16 cellular contexts compared by ENCODE assay signal in genomic region chr17:63443053-63443452, GRCh38. TPM values are rescaled to one million over a fixed set of nuclear protein-coding genes. Genes with fewer than 3 reads are reported as not detected.
A peak's percentile ranks its signal among the peaks of the same experiment; 100 is the strongest.
DNase-seq lines count a peak whose midpoint lies in the region; ATAC-seq, FAIRE-seq and TF ChIP-seq lines count a peak whose summit lies in the region.
"Had no signal": no experiment of that assay in that cellular context is flagged by ENCODE, and none has a peak within 500 bp of the region (broad histone marks: within the 10 kb centered on the region; RNA-seq: fewer than 3 reads in every experiment).

No MANE protein-coding gene starts in this region.

- DNase-seq in NCI-H82 (lab: John Stamatoyannopoulos, UW) (peak; percentile 56), NCI-H82 treated with DMSO at 0.1 percent for 48 hours (lab: John Stamatoyannopoulos, UW; ENCODE audit: unreplicated experiment) (no peak), HTR-8/SVneo (ENCODE audit: insufficient read length, low spot score) (no peak), K562 (ENCODE audit: extremely low read depth in 1 of 4, low spot score in 3 of 4) (no peak), KBM-7 (no peak), progenitor cell of endocrine pancreas (ENCODE audit: low spot score, unreplicated experiment) (no peak)
- DNase-seq: DMS53, NCI-H1092, NCI-H2107, NCI-H226, NCI-H526 had no signal

- peaks cover 6% of the 10 kb centered on the region for H3K4me1 Mint-ChIP-seq in progenitor cell of endocrine pancreas (ENCODE audit: low read depth)

- intact Hi-C loops in K562 (cut with micrococcal nuclease): no loop called here

- no peaks in the 10 kb centered on the region for H3K9me3 Mint-ChIP-seq in progenitor cell of endocrine pancreas (ENCODE audit: low read depth)

- H3K9ac ChIP-seq in K562 (ENCODE audit: insufficient read depth in 1 of 2, low read depth in 2 of 2, low read length in 2 of 2) (no peak overlapping the region; a peak in 2 of 4 replicates), parathyroid adenoma (no peak overlapping the region)
- H3K9ac ChIP-seq: BLaER1 treated with 17β-estradiol and CSF1 and Interleukin-3, amounts not matched to agents 10 nM and 100 nM had no signal

- no peak overlapping the region for H3K4me3 Mint-ChIP-seq in progenitor cell of endocrine pancreas (ENCODE audit: low read depth)

- H3K27ac ChIP-seq in K562 (ENCODE audit: extremely low read depth, low read depth, low read length) (no peak overlapping the region), parathyroid adenoma (peak overlapping the region; percentile 98)
- H3K27ac ChIP-seq: 22Rv1; BLaER1 treated with 17β-estradiol and CSF1 and Interleukin-3, amounts not matched to agents 10 nM and 100 nM had no signal

- FAIRE-seq in HTR-8/SVneo (lab: Jason Lieb, UNC) (peak; percentile 42), K562 (lab: Jason Lieb, UNC) (no peak)

- H2AFZ ChIP-seq in K562 (ENCODE audit: low read depth, low read length): no peak overlapping the region
- H2AFZ ChIP-seq in parathyroid adenoma: no peak overlapping the region

- WGBS in K562 (ENCODE audit: insufficient coverage, low coverage, missing lambda C conversion rate): 63% methylated on average over 6 of the region's 6 CpGs

- BruUV-seq in K562 (replicated peaks; lab: Mats Ljungman, UMichigan): no TSS peak

- peaks cover 7% of the 10 kb centered on the region; the same call in 1 of the 2 replicates for H4K20me1 ChIP-seq in K562 (replicated peaks; ENCODE audit: control insufficient read depth, insufficient read depth, low read length)
- H4K20me1 ChIP-seq: BLaER1 treated with 17β-estradiol and CSF1 and Interleukin-3, amounts not matched to agents 10 nM and 100 nM had no signal

- no peaks in the 10 kb centered on the region for H3K36me3 Mint-ChIP-seq in progenitor cell of endocrine pancreas (ENCODE audit: insufficient read depth)

- H3K4me3 ChIP-seq in K562 (no peak overlapping the region), parathyroid adenoma (ENCODE audit: low read depth, low read length) (no peak overlapping the region)
- H3K4me3 ChIP-seq: BLaER1 treated with 17β-estradiol and CSF1 and Interleukin-3, amounts not matched to agents 10 nM and 100 nM had no signal

- no peaks in the 10 kb centered on the region for H3K9me3 ChIP-seq in K562 (replicated peaks; ENCODE audit: control insufficient read depth, insufficient read depth, low read depth, low read length)
- H3K9me3 ChIP-seq in parathyroid adenoma (ENCODE audit: control insufficient read depth, low read length): no peaks in the 10 kb centered on the region
- H3K9me3 ChIP-seq: BLaER1 treated with 17β-estradiol and CSF1 and Interleukin-3, amounts not matched to agents 10 nM and 100 nM had no signal

- no peaks in the 10 kb centered on the region for H3K27me3 ChIP-seq in K562 (ENCODE audit: control insufficient read depth in 2 of 2, insufficient read depth in 2 of 2, low read length in 2 of 2)
- H3K27me3 ChIP-seq in parathyroid adenoma (ENCODE audit: control insufficient read depth, insufficient read depth, low read length): no peaks in the 10 kb centered on the region

- CTCF ChIA-PET in K562 (lab: Yijun Ruan, JAX; ENCODE audit: low intra/inter-chr PET ratio): no interaction called here

- H3K79me2 ChIP-seq in K562 (ENCODE audit: control insufficient read depth, insufficient read depth, low read length) (peaks cover 15% of the 10 kb centered on the region; the same call in 1 of the 3 replicates), parathyroid adenoma (peaks cover 20% of the 10 kb centered on the region)

- ATAC-seq in K562: no peak
- no peak for ATAC-seq in HG03460 (IDR thresholded peaks at IDR 0.05; ENCODE audit: unreplicated experiment)
- ATAC-seq: HCT116 had no signal

- H3K9me1 ChIP-seq in K562 (ENCODE audit: control insufficient read depth, insufficient read depth, low read length): peaks cover 7% of the 10 kb centered on the region

- H3K27me3 Mint-ChIP-seq in progenitor cell of endocrine pancreas: no peaks in the 10 kb centered on the region

- H3K27ac Mint-ChIP-seq in progenitor cell of endocrine pancreas: no peak overlapping the region

- H3K36me3 ChIP-seq in K562 (ENCODE audit: control insufficient read depth, insufficient read depth, low read length): no peaks in the 10 kb centered on the region
- no peaks in the 10 kb centered on the region for H3K36me3 ChIP-seq in parathyroid adenoma (ENCODE audit: control insufficient read depth, insufficient read depth, low read length)
- H3K36me3 ChIP-seq: BLaER1 treated with 17β-estradiol and CSF1 and Interleukin-3, amounts not matched to agents 10 nM and 100 nM had no signal

- H3K4me1 ChIP-seq in K562 (replicated peaks in 1 of 2; ENCODE audit: control insufficient read depth in 2 of 2, insufficient read depth in 2 of 2, low read length in 2 of 2): peaks cover 39 to 70% of the 10 kb centered on the region in 2 experiments
- peaks cover 80% of the 10 kb centered on the region for H3K4me1 ChIP-seq in parathyroid adenoma

- POLR2A ChIA-PET in K562 (lab: Yijun Ruan, JAX): interaction anchor here (0.6 to 2.2 kb wide), 10 partner anchors 10 to 1215 kb away, joined by 3 to 13 read pairs (median 3); no protein-coding TSS in a partner anchor

- in situ Hi-C loops in K562 (cut with MboI): loop anchor here (25.0 kb wide), 1 partner anchor 394 kb away; the partner anchor contains the start of genes FTSJ3, PSMC5 and SMARCD2
- in situ Hi-C loops in KBM-7 (cut with MboI; ENCODE audit: low pct_unique_long_range_greater_than_20kb, low sequenced_read_pairs): loop anchor here (25.0 kb wide), 1 partner anchor 169 kb away; the partner anchor contains the start of genes MAP3K3 and TACO1

- TF ChIP-seq POLR2A in K562 (conservative IDR thresholded peaks at IDR 0.05): no peak

- H3K4me2 ChIP-seq in K562 (ENCODE audit: insufficient read depth, low read length) (peak overlapping the region; percentile 48; the same call in 1 of the 2 replicates), parathyroid adenoma (ENCODE audit: low read length) (no peak overlapping the region)

- TF ChIP-seq CTCF in K562 (IDR thresholded peaks at IDR 0.05 in 2 of 3, conservative IDR thresholded peaks at IDR 0.05 in 1 of 3; ENCODE audit: insufficient read depth in 2 of 3, low read depth in 1 of 3, low read length in 3 of 3) (no peak), parathyroid adenoma (IDR thresholded peaks at IDR 0.05) (no peak), progenitor cell of endocrine pancreas (IDR thresholded peaks at IDR 0.05; ENCODE audit: unreplicated experiment) (no peak)

- no peak for TF ChIP-seq EP300 in K562 (IDR thresholded peaks at IDR 0.05; ENCODE audit: low read length)

- TF ChIP-seq RAD21 in K562 (CRISPR knock-in tag; conservative IDR thresholded peaks at IDR 0.05 in 1 of 2, IDR thresholded peaks at IDR 0.05 in 1 of 2): no peak

TF ChIP-seq in K562, 482 proteins besides CTCF, POLR2A, EP300 and RAD21:
- TF ChIP-seq ZNF263 (CRISPR knock-in tag; IDR thresholded peaks at IDR 0.05; ENCODE audit: borderline replicate concordance) (peak; percentile 84), ZNF23 (CRISPR knock-in tag; IDR thresholded peaks at IDR 0.05) (no peak)

RNA-seq across cellular contexts. Expression of gene CYB561, which starts 3.1 kb away (rescaled TPM):
- total RNA-seq in K562 (2011; cell fraction: chromatin; rRNA removed; ENCODE audit: low replicate concordance): 16.5 and 48.0 TPM in 2 replicates
- total RNA-seq in K562 (2011; cell fraction: nucleolus; rRNA removed): 47.9 and 50.5 TPM in 2 replicates
- total RNA-seq in K562 (2011; cell fraction: nucleoplasm; rRNA removed): 29.9 and 34.5 TPM in 2 replicates
- 21.0 and 25.8 TPM in 2 replicates for total RNA-seq in K562 (2014; rRNA removed)
- total RNA-seq in K562 (2014; rRNA removed; fragmentation: Illumina TruSeq; extraction: Trizol): 11.9 and 12.8 TPM in 2 replicates
- total RNA-seq in K562 (2015; rRNA removed; fragmentation: Illumina TruSeq; extraction: Trizol): 15.8 and 17.4 TPM in 2 replicates
- 26.3 and 30.8 TPM in 2 replicates for total RNA-seq in K562 (2021)
- 15.0 and 16.5 TPM in 2 replicates for polyA plus RNA-seq in K562 (2011; rRNA removed)
- polyA plus RNA-seq in K562 (2011; cell fraction: cytosol; rRNA removed): 16.0 and 38.6 TPM in 2 replicates
- 19.6 and 33.1 TPM in 2 replicates for polyA plus RNA-seq in K562 (2011; cell fraction: nucleus; rRNA removed)
- 26.4 and 40.7 TPM in 2 replicates for polyA plus RNA-seq in K562 (2012)
- polyA plus RNA-seq in K562 (2014; fragmentation: Illumina TruSeq; extraction: Trizol): 21.6 and 25.2 TPM in 2 replicates
- polyA plus RNA-seq in K562 (2014; fragmentation: Nextera tagmentation; extraction: Ambion mirVana): 1 to 10 TPM; 4.0 to 4.9 TPM
- polyA plus RNA-seq in K562 (2014; rRNA removed): 27.9 and 31.3 TPM in 2 replicates
- polyA minus RNA-seq in K562 (2011; rRNA and poly(A)+ RNA removed): 7.6 and 10.9 TPM in 2 replicates
- polyA minus RNA-seq in K562 (2011; cell fraction: cytosol; rRNA and poly(A)+ RNA removed): 16.5 and 26.0 TPM in 2 replicates
- 15.5 and 21.2 TPM in 2 replicates for polyA minus RNA-seq in K562 (2011; cell fraction: nucleus; rRNA and poly(A)+ RNA removed)
- total RNA-seq in progenitor cell of endocrine pancreas: 34.5 and 37.3 TPM in 2 replicates

RNA-seq across cellular contexts. Expression of gene ACE, which starts 33.8 kb away (rescaled TPM):
- total RNA-seq in K562 (2011; cell fraction: chromatin; rRNA removed; ENCODE audit: low replicate concordance): 7.6 and 13.1 TPM in 2 replicates
- total RNA-seq in K562 (2011; cell fraction: nucleolus; rRNA removed): 8.2 and 9.7 TPM in 2 replicates
- 6.2 and 6.5 TPM in 2 replicates for total RNA-seq in K562 (2011; cell fraction: nucleoplasm; rRNA removed)
- 0.61 and 2.5 TPM in 2 replicates for total RNA-seq in K562 (2014; rRNA removed)
- total RNA-seq in K562 (2014; rRNA removed; fragmentation: Illumina TruSeq; extraction: Trizol): 0.18 and 0.29 TPM in 2 replicates
- total RNA-seq in K562 (2015; rRNA removed; fragmentation: Illumina TruSeq; extraction: Trizol): 0.34 and 0.54 TPM in 2 replicates
- total RNA-seq in K562 (2021): 1.6 and 1.8 TPM in 2 replicates
- polyA plus RNA-seq in K562 (2011; rRNA removed): 0.22 and 0.29 TPM in 2 replicates
- polyA plus RNA-seq in K562 (2011; cell fraction: cytosol; rRNA removed): 0.63 and 1.3 TPM in 2 replicates
- polyA plus RNA-seq in K562 (2011; cell fraction: nucleus; rRNA removed): 0.95 and 3.8 TPM in 2 replicates
- polyA plus RNA-seq in K562 (2012): 1.7 and 2.6 TPM in 2 replicates
- 0.39 and 0.53 TPM in 2 replicates for polyA plus RNA-seq in K562 (2014; fragmentation: Illumina TruSeq; extraction: Trizol)
- under 1 TPM in 1 of 2 experiments, not detected in 1; 0.07 TPM for polyA plus RNA-seq in K562 (2014; fragmentation: Nextera tagmentation; extraction: Ambion mirVana)
- polyA plus RNA-seq in K562 (2014; rRNA removed): 0.71 and 1.7 TPM in 2 replicates
- polyA minus RNA-seq in K562 (2011; rRNA and poly(A)+ RNA removed): 0.21 and 0.95 TPM in 2 replicates
- 1.2 TPM in 2 replicates for polyA minus RNA-seq in K562 (2011; cell fraction: cytosol; rRNA and poly(A)+ RNA removed)
- polyA minus RNA-seq in K562 (2011; cell fraction: nucleus; rRNA and poly(A)+ RNA removed): 1.7 and 3.2 TPM in 2 replicates
- total RNA-seq in progenitor cell of endocrine pancreas: 6.4 and 6.8 TPM in 2 replicates
